In the genomic region with DNA sequence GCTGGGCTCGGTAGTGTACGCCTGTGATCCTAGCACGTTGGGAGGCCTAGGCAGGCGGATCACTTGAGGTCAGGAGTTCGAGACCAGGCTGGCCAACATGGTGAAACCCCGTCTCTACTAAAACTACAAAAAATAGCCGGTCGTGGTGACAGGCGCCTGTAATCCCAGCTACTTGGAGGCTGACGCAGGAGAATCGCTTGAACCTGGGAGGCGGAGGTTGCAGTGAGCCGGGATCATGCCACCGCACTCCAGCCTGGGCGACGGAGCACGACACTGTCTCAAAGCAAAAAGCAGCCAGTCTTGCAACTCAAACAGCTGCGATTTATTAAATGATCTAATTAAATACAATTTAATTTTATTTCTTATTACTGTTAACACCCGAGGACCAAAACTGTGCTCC, we compare ENCODE assay signal across 8 cellular contexts. TPM values are rescaled to one million over a fixed set of nuclear protein-coding genes. Genes with fewer than 3 reads are reported as not detected.
DNase-seq lines count a peak whose midpoint lies in the region; ATAC-seq, FAIRE-seq and TF ChIP-seq lines count a peak whose summit lies in the region.
"Not testable (repeated sequence)": the region's sequence is repeated elsewhere in the genome, so short reads cannot be mapped to it uniquely, and the experiment has no call there.
"Had no signal": no experiment of that assay in that cellular context is flagged by ENCODE, and none has a peak within 500 bp of the region (broad histone marks: within the 10 kb centered on the region; RNA-seq: fewer than 3 reads in every experiment).

No MANE protein-coding gene starts in this region.

- TF ChIP-seq RAD21 in H1 (IDR thresholded peaks at IDR 0.05 in 1 of 2, conservative IDR thresholded peaks at IDR 0.05 in 1 of 2; ENCODE audit: low read depth in 2 of 2, low read length in 2 of 2); HepG2 (CRISPR knock-in tag; IDR thresholded peaks at IDR 0.05): not testable (repeated sequence)

- H3K4me3 ChIP-seq in AG04450 (ENCODE audit: low read depth, low read length) (peak overlapping the region; percentile 64), H1 (ENCODE audit: extremely low read depth in 1 of 4, insufficient read depth in 2 of 4, low read depth in 3 of 4, low read length in 4 of 4) (peak overlapping the region; percentile 29 to 74 (median 54); a peak in 7 of 8 replicates), HepG2 (replicated peaks in 1 of 3; ENCODE audit: insufficient read depth in 1 of 3, low read depth in 2 of 3, low read length in 3 of 3) (peak overlapping the region; percentile 37 to 76 (median 49)), rectal smooth muscle tissue (ENCODE audit: low read length) (peak overlapping the region; percentile 69)
- not testable (repeated sequence) for H3K4me3 ChIP-seq in KMS-11 (IDR thresholded peaks at IDR 0.05; ENCODE audit: insufficient read depth, low read depth, low read length)

- BruUV-seq in HepG2 (replicated peaks; lab: Mats Ljungman, UMichigan), result not testable (repeated sequence)

- not testable (repeated sequence) for H3K14ac ChIP-seq in H1 (ENCODE audit: insufficient read length)

- not testable (repeated sequence) for H3K4ac ChIP-seq in H1 (replicated peaks; ENCODE audit: insufficient read length, low read depth, low read length)

- H4K20me1 ChIP-seq in KMS-11 (ENCODE audit: insufficient read depth); HepG2 (ENCODE audit: insufficient read depth, low read length): not testable (repeated sequence)
- H4K20me1 ChIP-seq in H1 (replicated peaks in 1 of 2; ENCODE audit: control insufficient read depth in 1 of 2, insufficient read depth in 2 of 2, low read length in 2 of 2), result peaks cover 8 to 14% of the 10 kb centered on the region in 2 experiments

- not testable (repeated sequence) for H3K23me2 ChIP-seq in H1 (ENCODE audit: low read depth, low read length)

- not testable (repeated sequence) for H3K56ac ChIP-seq in H1 (replicated peaks; ENCODE audit: insufficient read length, low read depth, low read length)

- H3K4me2 ChIP-seq in KMS-11 (peak overlapping the region; percentile 51), H1 (ENCODE audit: insufficient read depth in 1 of 2, low read depth in 2 of 2, low read length in 2 of 2) (peak overlapping the region; percentile 60 to 98), HepG2 (ENCODE audit: low read depth, low read length) (peak overlapping the region; percentile 96)

- not testable (repeated sequence) for H3K4me1 Mint-ChIP-seq in activated T-cell treated with anti-CD3 and anti-CD28 coated beads, Interleukin-2, amount 50 U/mL, for 4 hours (ENCODE audit: low read depth)

- H3K9me3 Mint-ChIP-seq in activated T-cell treated with anti-CD3 and anti-CD28 coated beads, Interleukin-2, amount 50 U/mL, for 4 hours, result not testable (repeated sequence)

- not testable (repeated sequence) for TF ChIP-seq CTCF in AG04450 (IDR thresholded peaks at IDR 0.05; ENCODE audit: low read depth, low read length); KMS-11 (conservative IDR thresholded peaks at IDR 0.05; ENCODE audit: low read depth, low read length); H1 (IDR thresholded peaks at IDR 0.05; ENCODE audit: control extremely low read depth in 1 of 3, insufficient read depth in 1 of 3, low read depth in 1 of 3, low read length in 3 of 3); HepG2 (CRISPR knock-in tag; IDR thresholded peaks at IDR 0.05)

- not testable (repeated sequence) for H4K91ac ChIP-seq in H1 (replicated peaks; ENCODE audit: insufficient read length, low read length)

- CTCF ChIA-PET in AG04450 (lab: Charles Lee); HepG2 (lab: Yijun Ruan, JAX; ENCODE audit: low intra/inter-chr PET ratio, low total read pairs): not testable (repeated sequence)
- CTCF ChIA-PET in H1 (lab: Charles Lee; ENCODE audit: partially characterized antibody), result interaction anchor here (1.1 to 4.0 kb wide), 3 partner anchors 9 to 65 kb away, joined by 3 to 18 read pairs (median 3); no protein-coding TSS in a partner anchor

- 69% methylated on average over 18 of the region's 19 CpGs; no CpG with 5 or more reads in 1 of the 2 experiments for WGBS in H1 (ENCODE audit: extremely low coverage in 1 of 2, insufficient coverage in 1 of 2, insufficient read length in 1 of 2, insufficient replicate concordance in 2 of 2, low coverage in 1 of 2, low lambda C conversion rate in 2 of 2, missing lambda C conversion rate in 1 of 2), 2 experiments
- WGBS in HepG2 (ENCODE audit: low lambda C conversion rate), result 44% methylated on average over 19 of the region's 19 CpGs

- not testable (repeated sequence) for H3K27me3 ChIP-seq in AG04450 (ENCODE audit: control insufficient read depth, insufficient read depth, low read length); KMS-11 (ENCODE audit: insufficient read depth, low read depth); rectal smooth muscle tissue (ENCODE audit: control insufficient read depth, insufficient read depth, low read length)
- H3K27me3 ChIP-seq in H1 (replicated peaks in 1 of 4; ENCODE audit: control insufficient read depth in 3 of 4, extremely low read depth in 1 of 4, insufficient read depth in 3 of 4, low read length in 3 of 4) (peaks cover 9 to 44% (median 27%) of the 10 kb centered on the region in 4 experiments; a peak in 6 of 7 replicates), HepG2 (ENCODE audit: control insufficient read depth in 1 of 2, insufficient read depth in 2 of 2, low read length in 2 of 2) (peaks cover 6 to 64% of the 10 kb centered on the region in 2 experiments)

- H2BK20ac ChIP-seq in H1 (ENCODE audit: low read length), result not testable (repeated sequence)

- intact Hi-C loops in HepG2 (cut with micrococcal nuclease; ENCODE audit: unreplicated experiment), result not testable (repeated sequence)

- DNase-seq in AG04450 (ENCODE audit: low read depth, low spot score); activated T-cell treated with anti-CD3 and anti-CD28 coated beads, Interleukin-2, amount 50 U/mL, for 4 hours; H1 (ENCODE audit: low read depth in 1 of 2, low spot score in 2 of 2); HepG2 (ENCODE audit: low spot score): not testable (repeated sequence)

- not testable (repeated sequence) for H4K5ac ChIP-seq in H1 (ENCODE audit: insufficient read length, low read depth, low read length)

- not testable (repeated sequence) for TF ChIP-seq EP300 in H1 (IDR thresholded peaks at IDR 0.05; ENCODE audit: borderline replicate concordance in 1 of 2, low read depth in 2 of 2, low read length in 2 of 2); HepG2 (IDR thresholded peaks at IDR 0.05; ENCODE audit: low read depth in 2 of 2, low read length in 2 of 2); HepG2 (CRISPR knock-in tag; IDR thresholded peaks at IDR 0.05; ENCODE audit: borderline replicate concordance)

- POLR2A ChIA-PET in AG04450 (lab: Yijun Ruan, JAX), result not testable (repeated sequence)
- POLR2A ChIA-PET in H1 (lab: Charles Lee; ENCODE audit: partially characterized antibody) (interaction anchor here (0.8 to 17.6 kb wide), 3 partner anchors 9 to 363 kb away, joined by 3 to 230 read pairs (median 4); partner anchors contain the start of gene DIABLO), HepG2 (lab: Yijun Ruan, JAX) (interaction anchor here (1.3 kb wide), 1 partner anchor 23 kb away, joined by 6 read pairs; the partner anchor contains the start of gene DIABLO)

- in situ Hi-C loops in HepG2 (cut with HindIII; ENCODE audit: extremely low pct_ligation_motif_present, low pct_unique_long_range_greater_than_20kb), result not testable (repeated sequence)

- H3K27me3 Mint-ChIP-seq in activated T-cell treated with anti-CD3 and anti-CD28 coated beads, Interleukin-2, amount 50 U/mL, for 4 hours (ENCODE audit: low read depth), result peaks cover 22% of the 10 kb centered on the region

- H2AFZ ChIP-seq in KMS-11 (ENCODE audit: low read depth), result peak overlapping the region; percentile 59
- 0 out of 2 replicates have a peak overlapping the region, but pooled peaks have one; percentile 97 for H2AFZ ChIP-seq in H1 (ENCODE audit: low read length)
- not testable (repeated sequence) for H2AFZ ChIP-seq in HepG2 (ENCODE audit: low read length)

- H2BK5ac ChIP-seq in H1 (ENCODE audit: low read depth, low read length), result not testable (repeated sequence)

- H3K36me3 ChIP-seq in KMS-11 (ENCODE audit: insufficient read depth); HepG2 (replicated peaks in 1 of 2; ENCODE audit: control insufficient read depth in 1 of 2, insufficient read depth in 2 of 2, low read length in 2 of 2); rectal smooth muscle tissue (ENCODE audit: control insufficient read depth, insufficient read depth, low read length): not testable (repeated sequence)
- H3K36me3 ChIP-seq in H1 (ENCODE audit: control insufficient read depth in 2 of 4, insufficient read depth in 4 of 4, low read length in 3 of 4), result peaks cover 0 to 13% (median 7%) of the 10 kb centered on the region in 4 experiments; a peak in 5 of 8 replicates

- H3K79me1 ChIP-seq in H1 (ENCODE audit: low read depth, low read length), result not testable (repeated sequence)

- not testable (repeated sequence) for H3K23ac ChIP-seq in H1 (ENCODE audit: insufficient read length)

- H3K36me3 Mint-ChIP-seq in activated T-cell treated with anti-CD3 and anti-CD28 coated beads, Interleukin-2, amount 50 U/mL, for 4 hours (ENCODE audit: insufficient read depth), result not testable (repeated sequence)

- ATAC-seq in activated T-cell treated with anti-CD3 and anti-CD28 coated beads, Interleukin-2, amount 50 U/mL, for 4 hours; HepG2: not testable (repeated sequence)

- not testable (repeated sequence) for H3K27ac ChIP-seq in AG04450 (ENCODE audit: low read depth, low read length); KMS-11; H1 (ENCODE audit: low read depth, low read length); HepG2 (ENCODE audit: extremely low read length, insufficient read depth, low read length); rectal smooth muscle tissue (ENCODE audit: low read depth, low read length)

- not testable (repeated sequence) for H3K79me2 ChIP-seq in KMS-11 (ENCODE audit: insufficient read depth, low read depth); H1 (ENCODE audit: control insufficient read depth in 1 of 2, insufficient read depth in 2 of 2, low read length in 2 of 2); HepG2 (ENCODE audit: insufficient read depth, low read length)

- not testable (repeated sequence) for TF ChIP-seq POLR2A in H1 (IDR thresholded peaks at IDR 0.05; ENCODE audit: control extremely low read depth in 1 of 2, low read depth in 2 of 2, low read length in 2 of 2); HepG2 (IDR thresholded peaks at IDR 0.05; ENCODE audit: insufficient read depth in 1 of 2, low read depth in 2 of 2, low read length in 2 of 2)

- not testable (repeated sequence) for H4K8ac ChIP-seq in H1 (ENCODE audit: extremely low read depth, insufficient read depth, low read length)

- not testable (repeated sequence) for H2BK12ac ChIP-seq in H1 (ENCODE audit: low read depth, low read length)

- H2AK5ac ChIP-seq in H1 (ENCODE audit: low read depth, low read length), result not testable (repeated sequence)

- H2BK120ac ChIP-seq in H1 (replicated peaks; ENCODE audit: low read depth, low read length), result not testable (repeated sequence)

- peak overlapping the region; percentile 71 for H3K4me3 Mint-ChIP-seq in activated T-cell treated with anti-CD3 and anti-CD28 coated beads, Interleukin-2, amount 50 U/mL, for 4 hours

- H3K9me3 ChIP-seq in AG04450 (ENCODE audit: control insufficient read depth, insufficient read depth, low read length); H1 (ENCODE audit: insufficient read depth in 2 of 2, low read depth in 1 of 2, low read length in 1 of 2); HepG2 (ENCODE audit: low read length): not testable (repeated sequence)

- not testable (repeated sequence) for H2BK15ac ChIP-seq in H1 (ENCODE audit: low read length)

- not testable (repeated sequence) for H3K4me1 ChIP-seq in KMS-11 (ENCODE audit: low read depth, poor library complexity, severe bottlenecking); H1 (replicated peaks in 1 of 4; ENCODE audit: control insufficient read depth in 3 of 4, insufficient read depth in 4 of 4, low read length in 3 of 4); rectal smooth muscle tissue (ENCODE audit: control insufficient read depth, insufficient read depth, low read length)
- H3K4me1 ChIP-seq in HepG2 (ENCODE audit: insufficient read depth, low read length), result peaks cover 45% of the 10 kb centered on the region

- not testable (repeated sequence) for H3K9ac ChIP-seq in KMS-11; H1 (replicated peaks in 1 of 4; ENCODE audit: extremely low read depth in 1 of 4, low read depth in 3 of 4, low read length in 3 of 4); HepG2 (ENCODE audit: insufficient read depth, low read depth, low read length); rectal smooth muscle tissue (ENCODE audit: low read length)

- peak overlapping the region; percentile 5; the same call in 1 of the 2 replicates for H3K18ac ChIP-seq in H1 (ENCODE audit: extremely low read depth, low read length)

- not testable (repeated sequence) for FAIRE-seq in H1 (lab: Jason Lieb, UNC); HepG2 (lab: Jason Lieb, UNC)

RNA-seq across cellular contexts. Expression of gene B3GNT4, which starts 0.7 kb away (rescaled TPM):
- 0.12 and 0.32 TPM in 2 replicates for polyA plus RNA-seq in AG04450 (2011; rRNA removed)
- 0.26 and 1.1 TPM in 2 replicates for polyA minus RNA-seq in AG04450 (2011; rRNA and poly(A)+ RNA removed)
- under 1 TPM; 0.16 to 0.43 (median 0.19) TPM for total RNA-seq in activated T-cell treated with anti-CD3 and anti-CD28 coated beads, Interleukin-2, amount 50 U/mL, for 4 hours
- total RNA-seq in H1 (2021; fragmentation: NEBNext Ultra II Directional; extraction: Animal tissue kit (Norgen Biotek cat#: 25700)), result 1.4 and 1.9 TPM in 2 replicates
- 1.1 and 2.1 TPM in 2 replicates for polyA plus RNA-seq in H1 (2011; rRNA removed)
- polyA plus RNA-seq in H1 (2011; cell fraction: cytosol; rRNA removed), result 1.8 TPM
- polyA plus RNA-seq in H1 (2011; cell fraction: nucleus; rRNA removed), result 2.6 TPM
- 1.6 to 1.9 TPM (median 1.6 TPM) in 4 replicates for polyA plus RNA-seq in H1 (2012, experiment 1 of 2)
- polyA plus RNA-seq in H1 (2012, experiment 2 of 2), result 1.1 TPM
- polyA plus RNA-seq in H1 (2013, experiment 1 of 2), result 3.1 TPM
- polyA plus RNA-seq in H1 (2013, experiment 2 of 2), result 2.1 TPM
- 5.0 and 5.2 TPM in 2 replicates for polyA minus RNA-seq in H1 (2011; rRNA and poly(A)+ RNA removed)
- 1.6 TPM for polyA minus RNA-seq in H1 (2011; cell fraction: cytosol; rRNA and poly(A)+ RNA removed)
- 3.3 TPM for polyA minus RNA-seq in H1 (2011; cell fraction: nucleus; rRNA and poly(A)+ RNA removed)
- 0.04 TPM in 1 of 2 replicates, not detected in the other for total RNA-seq in HepG2 (2016; rRNA removed; fragmentation: Illumina TruSeq; extraction: Trizol)
- not detected in 2 replicates for total RNA-seq in HepG2 (2016; cell fraction: cytosol; rRNA removed; fragmentation: Illumina TruSeq; extraction: Trizol; ENCODE audit: low read depth)
- total RNA-seq in HepG2 (2016; cell fraction: insoluble cytoplasmic fraction; rRNA removed; fragmentation: Illumina TruSeq; extraction: Trizol), result not detected in 2 replicates
- not detected in 2 replicates for total RNA-seq in HepG2 (2016; cell fraction: membrane; rRNA removed; fragmentation: Illumina TruSeq; extraction: Trizol)
- total RNA-seq in HepG2 (2016; cell fraction: nucleus; rRNA removed; fragmentation: Illumina TruSeq; extraction: Trizol), result not detected in 2 replicates
- 0.21 and 0.57 TPM in 2 replicates for polyA plus RNA-seq in HepG2 (2011; rRNA removed)
- polyA plus RNA-seq in HepG2 (2011; cell fraction: cytosol; rRNA removed), result 0.10 and 0.27 TPM in 2 replicates
- polyA plus RNA-seq in HepG2 (2011; cell fraction: nucleus; rRNA removed), result 0.32 and 0.38 TPM in 2 replicates
- polyA plus RNA-seq in HepG2 (2012), result 0.23 and 0.41 TPM in 2 replicates
- polyA plus RNA-seq in HepG2 (2016; cell fraction: cytosol; fragmentation: Illumina TruSeq; extraction: Trizol; ENCODE audit: low read depth), result not detected in 2 replicates
- not detected in 2 replicates for polyA plus RNA-seq in HepG2 (2016; cell fraction: insoluble cytoplasmic fraction; fragmentation: Illumina TruSeq; extraction: Trizol; ENCODE audit: low read depth)
- polyA plus RNA-seq in HepG2 (2016; cell fraction: membrane; fragmentation: Illumina TruSeq; extraction: Trizol; ENCODE audit: low read depth), result not detected in 2 replicates
- polyA plus RNA-seq in HepG2 (2016; cell fraction: nucleus; fragmentation: Illumina TruSeq; extraction: Trizol; ENCODE audit: insufficient read depth, low read depth), result not detected in 2 replicates
- polyA minus RNA-seq in HepG2 (2011; rRNA and poly(A)+ RNA removed; ENCODE audit: low replicate concordance), result 0.14 and 1.1 TPM in 2 replicates
- not detected in 2 replicates for polyA minus RNA-seq in HepG2 (2011; cell fraction: cytosol; rRNA and poly(A)+ RNA removed)
- polyA minus RNA-seq in HepG2 (2011; cell fraction: nucleus; rRNA and poly(A)+ RNA removed), result 0.52 TPM in 1 of 2 replicates, not detected in the other
- total RNA-seq: Right ventricle myocardium superior had no signal

RNA-seq across cellular contexts. Expression of gene LRRC43, which starts 19.9 kb away (rescaled TPM):
- 0.27 and 0.48 TPM in 2 replicates for polyA plus RNA-seq in AG04450 (2011; rRNA removed)
- 0.35 and 0.46 TPM in 2 replicates for polyA minus RNA-seq in AG04450 (2011; rRNA and poly(A)+ RNA removed)
- under 1 TPM in 1 of 3 donors, not detected in 2; 0.28 TPM for total RNA-seq in activated T-cell treated with anti-CD3 and anti-CD28 coated beads, Interleukin-2, amount 50 U/mL, for 4 hours
- total RNA-seq in H1 (2021; fragmentation: NEBNext Ultra II Directional; extraction: Animal tissue kit (Norgen Biotek cat#: 25700)), result 0.15 and 0.35 TPM in 2 replicates
- 0.39 and 0.44 TPM in 2 replicates for polyA plus RNA-seq in H1 (2011; rRNA removed)
- polyA plus RNA-seq in H1 (2011; cell fraction: cytosol; rRNA removed), result 0.66 TPM
- 0.53 TPM for polyA plus RNA-seq in H1 (2011; cell fraction: nucleus; rRNA removed)
- polyA plus RNA-seq in H1 (2012, experiment 1 of 2), result 0.17 to 0.70 TPM (median 0.39 TPM) in 4 replicates
- polyA plus RNA-seq in H1 (2012, experiment 2 of 2), result 0.24 TPM
- polyA plus RNA-seq in H1 (2013, experiment 1 of 2), result 0.24 TPM
- 0.44 TPM for polyA plus RNA-seq in H1 (2013, experiment 2 of 2)
- 0.13 TPM in 1 of 2 replicates, not detected in the other for polyA minus RNA-seq in H1 (2011; rRNA and poly(A)+ RNA removed)
- polyA minus RNA-seq in H1 (2011; cell fraction: cytosol; rRNA and poly(A)+ RNA removed), result not detected
- not detected for polyA minus RNA-seq in H1 (2011; cell fraction: nucleus; rRNA and poly(A)+ RNA removed)
- not detected in 2 replicates for total RNA-seq in HepG2 (2016; rRNA removed; fragmentation: Illumina TruSeq; extraction: Trizol)
- not detected in 2 replicates for total RNA-seq in HepG2 (2016; cell fraction: cytosol; rRNA removed; fragmentation: Illumina TruSeq; extraction: Trizol; ENCODE audit: low read depth)
- total RNA-seq in HepG2 (2016; cell fraction: insoluble cytoplasmic fraction; rRNA removed; fragmentation: Illumina TruSeq; extraction: Trizol), result not detected in 2 replicates
- not detected in 2 replicates for total RNA-seq in HepG2 (2016; cell fraction: membrane; rRNA removed; fragmentation: Illumina TruSeq; extraction: Trizol)
- total RNA-seq in HepG2 (2016; cell fraction: nucleus; rRNA removed; fragmentation: Illumina TruSeq; extraction: Trizol), result not detected in 2 replicates
- polyA plus RNA-seq in HepG2 (2011; rRNA removed), result not detected in 2 replicates
- polyA plus RNA-seq in HepG2 (2011; cell fraction: cytosol; rRNA removed), result not detected in 2 replicates
- polyA plus RNA-seq in HepG2 (2011; cell fraction: nucleus; rRNA removed), result not detected in 2 replicates
- polyA plus RNA-seq in HepG2 (2012), result not detected in 2 replicates
- polyA plus RNA-seq in HepG2 (2016; cell fraction: cytosol; fragmentation: Illumina TruSeq; extraction: Trizol; ENCODE audit: low read depth), result not detected in 2 replicates
- not detected in 2 replicates for polyA plus RNA-seq in HepG2 (2016; cell fraction: insoluble cytoplasmic fraction; fragmentation: Illumina TruSeq; extraction: Trizol; ENCODE audit: low read depth)
- polyA plus RNA-seq in HepG2 (2016; cell fraction: membrane; fragmentation: Illumina TruSeq; extraction: Trizol; ENCODE audit: low read depth), result not detected in 2 replicates
- 0.68 TPM in 1 of 2 replicates, not detected in the other for polyA plus RNA-seq in HepG2 (2016; cell fraction: nucleus; fragmentation: Illumina TruSeq; extraction: Trizol; ENCODE audit: insufficient read depth, low read depth)
- not detected in 2 replicates for polyA minus RNA-seq in HepG2 (2011; rRNA and poly(A)+ RNA removed; ENCODE audit: low replicate concordance)
- polyA minus RNA-seq in HepG2 (2011; cell fraction: cytosol; rRNA and poly(A)+ RNA removed), result not detected in 2 replicates
- not detected in 2 replicates for polyA minus RNA-seq in HepG2 (2011; cell fraction: nucleus; rRNA and poly(A)+ RNA removed)

RNA-seq across cellular contexts. Expression of gene DIABLO, which starts 23.0 kb away (rescaled TPM):
- polyA plus RNA-seq in AG04450 (2011; rRNA removed) (55.3 and 59.6 TPM in 2 replicates), H1 (2011; rRNA removed) (65.2 and 68.8 TPM in 2 replicates), HepG2 (2011; rRNA removed) (19.4 and 20.7 TPM in 2 replicates)
- polyA minus RNA-seq in AG04450 (2011; rRNA and poly(A)+ RNA removed), result 27.6 and 29.7 TPM in 2 replicates
- total RNA-seq in activated T-cell treated with anti-CD3 and anti-CD28 coated beads, Interleukin-2, amount 50 U/mL, for 4 hours, result 10 to 100 TPM; 66.4 to 75.3 (median 72.5) TPM
- total RNA-seq in H1 (2021; fragmentation: NEBNext Ultra II Directional; extraction: Animal tissue kit (Norgen Biotek cat#: 25700)), result 68.3 and 71.5 TPM in 2 replicates
- polyA plus RNA-seq in H1 (2011; cell fraction: cytosol; rRNA removed), result 51.0 TPM
- 52.2 TPM for polyA plus RNA-seq in H1 (2011; cell fraction: nucleus; rRNA removed)
- polyA plus RNA-seq in H1 (2012, experiment 1 of 2), result 51.1 to 70.5 TPM (median 60.3 TPM) in 4 replicates
- polyA plus RNA-seq in H1 (2012, experiment 2 of 2), result 41.6 TPM
- 48.9 TPM for polyA plus RNA-seq in H1 (2013, experiment 1 of 2)
- 52.7 TPM for polyA plus RNA-seq in H1 (2013, experiment 2 of 2)
- polyA minus RNA-seq in H1 (2011; rRNA and poly(A)+ RNA removed), result 45.9 and 55.6 TPM in 2 replicates
- polyA minus RNA-seq in H1 (2011; cell fraction: cytosol; rRNA and poly(A)+ RNA removed), result 21.9 TPM
- polyA minus RNA-seq in H1 (2011; cell fraction: nucleus; rRNA and poly(A)+ RNA removed), result 40.2 TPM
- 70.9 and 82.4 TPM in 2 replicates for total RNA-seq in HepG2 (2016; rRNA removed; fragmentation: Illumina TruSeq; extraction: Trizol)
- 20.0 and 22.9 TPM in 2 replicates for total RNA-seq in HepG2 (2016; cell fraction: cytosol; rRNA removed; fragmentation: Illumina TruSeq; extraction: Trizol; ENCODE audit: low read depth)
- total RNA-seq in HepG2 (2016; cell fraction: insoluble cytoplasmic fraction; rRNA removed; fragmentation: Illumina TruSeq; extraction: Trizol), result 69.5 and 88.5 TPM in 2 replicates
- 38.1 and 41.9 TPM in 2 replicates for total RNA-seq in HepG2 (2016; cell fraction: membrane; rRNA removed; fragmentation: Illumina TruSeq; extraction: Trizol)
- 32.8 and 33.7 TPM in 2 replicates for total RNA-seq in HepG2 (2016; cell fraction: nucleus; rRNA removed; fragmentation: Illumina TruSeq; extraction: Trizol)
- 28.6 and 29.8 TPM in 2 replicates for polyA plus RNA-seq in HepG2 (2011; cell fraction: cytosol; rRNA removed)
- 20.6 and 25.2 TPM in 2 replicates for polyA plus RNA-seq in HepG2 (2011; cell fraction: nucleus; rRNA removed)
- 30.0 and 42.8 TPM in 2 replicates for polyA plus RNA-seq in HepG2 (2012)
- polyA plus RNA-seq in HepG2 (2016; cell fraction: cytosol; fragmentation: Illumina TruSeq; extraction: Trizol; ENCODE audit: low read depth), result 14.9 and 15.9 TPM in 2 replicates
- polyA plus RNA-seq in HepG2 (2016; cell fraction: insoluble cytoplasmic fraction; fragmentation: Illumina TruSeq; extraction: Trizol; ENCODE audit: low read depth), result 79.4 and 80.8 TPM in 2 replicates
- 26.6 and 28.0 TPM in 2 replicates for polyA plus RNA-seq in HepG2 (2016; cell fraction: membrane; fragmentation: Illumina TruSeq; extraction: Trizol; ENCODE audit: low read depth)
- polyA plus RNA-seq in HepG2 (2016; cell fraction: nucleus; fragmentation: Illumina TruSeq; extraction: Trizol; ENCODE audit: insufficient read depth, low read depth), result 44.1 and 48.9 TPM in 2 replicates
- polyA minus RNA-seq in HepG2 (2011; rRNA and poly(A)+ RNA removed; ENCODE audit: low replicate concordance), result 24.3 and 31.1 TPM in 2 replicates
- polyA minus RNA-seq in HepG2 (2011; cell fraction: cytosol; rRNA and poly(A)+ RNA removed), result 17.2 and 17.3 TPM in 2 replicates
- polyA minus RNA-seq in HepG2 (2011; cell fraction: nucleus; rRNA and poly(A)+ RNA removed), result 32.8 and 37.0 TPM in 2 replicates

RNA-seq across cellular contexts. Expression of gene IL31, which starts 28.8 kb away (rescaled TPM):
- not detected in 2 replicates for polyA plus RNA-seq in AG04450 (2011; rRNA removed)
- polyA minus RNA-seq in AG04450 (2011; rRNA and poly(A)+ RNA removed), result not detected in 2 replicates
- 10 to 100 TPM in 1 of 3 donors, 1 to 10 TPM in 2; 3.1 to 31.4 (median 5.3) TPM for total RNA-seq in activated T-cell treated with anti-CD3 and anti-CD28 coated beads, Interleukin-2, amount 50 U/mL, for 4 hours
- total RNA-seq in H1 (2021; fragmentation: NEBNext Ultra II Directional; extraction: Animal tissue kit (Norgen Biotek cat#: 25700)), result not detected in 2 replicates
- polyA plus RNA-seq in H1 (2011; rRNA removed), result not detected in 2 replicates
- polyA plus RNA-seq in H1 (2011; cell fraction: cytosol; rRNA removed), result not detected
- not detected for polyA plus RNA-seq in H1 (2011; cell fraction: nucleus; rRNA removed)
- polyA plus RNA-seq in H1 (2012, experiment 1 of 2), result not detected in 4 replicates
- polyA plus RNA-seq in H1 (2012, experiment 2 of 2), result not detected
- polyA plus RNA-seq in H1 (2013, experiment 1 of 2), result not detected
- polyA plus RNA-seq in H1 (2013, experiment 2 of 2), result not detected
- polyA minus RNA-seq in H1 (2011; rRNA and poly(A)+ RNA removed), result not detected in 2 replicates
- not detected for polyA minus RNA-seq in H1 (2011; cell fraction: cytosol; rRNA and poly(A)+ RNA removed)
- not detected for polyA minus RNA-seq in H1 (2011; cell fraction: nucleus; rRNA and poly(A)+ RNA removed)
- not detected in 2 replicates for total RNA-seq in HepG2 (2016; rRNA removed; fragmentation: Illumina TruSeq; extraction: Trizol)
- total RNA-seq in HepG2 (2016; cell fraction: cytosol; rRNA removed; fragmentation: Illumina TruSeq; extraction: Trizol; ENCODE audit: low read depth), result not detected in 2 replicates
- not detected in 2 replicates for total RNA-seq in HepG2 (2016; cell fraction: insoluble cytoplasmic fraction; rRNA removed; fragmentation: Illumina TruSeq; extraction: Trizol)
- total RNA-seq in HepG2 (2016; cell fraction: membrane; rRNA removed; fragmentation: Illumina TruSeq; extraction: Trizol), result not detected in 2 replicates
- total RNA-seq in HepG2 (2016; cell fraction: nucleus; rRNA removed; fragmentation: Illumina TruSeq; extraction: Trizol), result not detected in 2 replicates
- not detected in 2 replicates for polyA plus RNA-seq in HepG2 (2011; rRNA removed)
- polyA plus RNA-seq in HepG2 (2011; cell fraction: cytosol; rRNA removed), result not detected in 2 replicates
- not detected in 2 replicates for polyA plus RNA-seq in HepG2 (2011; cell fraction: nucleus; rRNA removed)
- polyA plus RNA-seq in HepG2 (2012), result not detected in 2 replicates
- polyA plus RNA-seq in HepG2 (2016; cell fraction: cytosol; fragmentation: Illumina TruSeq; extraction: Trizol; ENCODE audit: low read depth), result not detected in 2 replicates
- not detected in 2 replicates for polyA plus RNA-seq in HepG2 (2016; cell fraction: insoluble cytoplasmic fraction; fragmentation: Illumina TruSeq; extraction: Trizol; ENCODE audit: low read depth)
- polyA plus RNA-seq in HepG2 (2016; cell fraction: membrane; fragmentation: Illumina TruSeq; extraction: Trizol; ENCODE audit: low read depth), result not detected in 2 replicates
- polyA plus RNA-seq in HepG2 (2016; cell fraction: nucleus; fragmentation: Illumina TruSeq; extraction: Trizol; ENCODE audit: insufficient read depth, low read depth), result not detected in 2 replicates
- polyA minus RNA-seq in HepG2 (2011; rRNA and poly(A)+ RNA removed; ENCODE audit: low replicate concordance), result not detected in 2 replicates
- not detected in 2 replicates for polyA minus RNA-seq in HepG2 (2011; cell fraction: cytosol; rRNA and poly(A)+ RNA removed)
- not detected in 2 replicates for polyA minus RNA-seq in HepG2 (2011; cell fraction: nucleus; rRNA and poly(A)+ RNA removed)
- total RNA-seq: pulmonary artery endothelial cell, Right ventricle myocardium superior had no signal
